ENCODE assay signal across 17 cellular contexts in the genomic region with DNA sequence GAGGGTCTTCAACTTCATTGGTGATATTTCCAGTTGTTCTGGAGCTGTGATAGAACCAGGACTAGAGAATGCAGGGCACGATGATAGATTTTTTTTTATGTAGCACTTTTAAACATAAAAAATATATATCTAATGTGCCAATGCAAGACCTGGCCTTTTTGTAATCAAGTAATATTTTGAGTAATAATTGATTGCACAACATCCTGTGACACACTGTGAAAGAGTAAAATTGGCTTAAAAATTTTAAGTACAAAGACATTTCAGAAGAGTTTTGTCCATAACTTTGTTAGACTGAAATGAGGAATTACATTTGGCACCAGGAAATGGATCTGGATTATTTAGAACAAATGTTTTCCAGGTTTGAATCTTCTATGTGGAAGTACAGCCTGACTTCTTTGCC. TPM values are rescaled to one million over a fixed set of nuclear protein-coding genes. Genes with fewer than 3 reads are reported as not detected.
DNase-seq lines count a peak whose midpoint lies in the region; ATAC-seq, FAIRE-seq and TF ChIP-seq lines count a peak whose summit lies in the region.
"Had no signal": no experiment of that assay in that cellular context is flagged by ENCODE, and none has a peak within 500 bp of the region (broad histone marks: within the 10 kb centered on the region; RNA-seq: fewer than 3 reads in every experiment).

No MANE protein-coding gene starts in this region.

- peaks cover 2% of the 10 kb centered on the region for H3K9me3 Mint-ChIP-seq in activated CD4-positive, alpha-beta T cell treated with anti-CD3 and anti-CD28 coated beads, Interleukin-2, amount 10 ng/mL, durations not matched to agents 24 days and 14 days
- H3K9me3 Mint-ChIP-seq in activated naive CD8-positive, alpha-beta T cell (ENCODE audit: low read depth) = no peaks in the 10 kb centered on the region
- no peaks in the 10 kb centered on the region for H3K9me3 Mint-ChIP-seq in immature natural killer cell
- H3K9me3 Mint-ChIP-seq: memory B cell had no signal

- no peaks in the 10 kb centered on the region for H3K27me3 ChIP-seq in subcutaneous abdominal adipose tissue (ENCODE audit: control insufficient read depth in 5 of 5, insufficient read depth in 4 of 5, low read length in 5 of 5)
- H3K27me3 ChIP-seq: brain microvascular endothelial cell, foreskin keratinocyte, SJCRH30 had no signal

- TF ChIP-seq CTCF in D721Med (IDR thresholded peaks at IDR 0.05; ENCODE audit: insufficient read depth, missing control alignments) = no peak

- no peaks in the 10 kb centered on the region for H3K36me3 ChIP-seq in subcutaneous abdominal adipose tissue (ENCODE audit: control insufficient read depth in 5 of 5, insufficient read depth in 5 of 5, low read length in 5 of 5)
- H3K36me3 ChIP-seq: brain microvascular endothelial cell, SJCRH30 had no signal

- intact Hi-C loops in activated CD4-positive, alpha-beta T cell treated with anti-CD3 and anti-CD28 coated beads, Interleukin-2, amount 10 ng/mL, durations not matched to agents 24 days and 14 days (cut with micrococcal nuclease) = loop anchor here (2.0 to 10.0 kb wide), 5 partner anchors 45 to 319 kb away; no protein-coding TSS in a partner anchor

- FAIRE-seq in D721Med (lab: Jason Lieb, UNC) = no peak

- H3K9ac ChIP-seq in subcutaneous abdominal adipose tissue (ENCODE audit: low read length in 5 of 5) = peak overlapping the region in 2 of 5 donors; percentile 27 to 31

- H3K36me3 Mint-ChIP-seq in activated CD4-positive, alpha-beta T cell treated with anti-CD3 and anti-CD28 coated beads, Interleukin-2, amount 10 ng/mL, durations not matched to agents 24 days and 14 days (ENCODE audit: low read depth) = peaks cover 34% of the 10 kb centered on the region
- peaks cover 14% of the 10 kb centered on the region for H3K36me3 Mint-ChIP-seq in activated naive CD8-positive, alpha-beta T cell
- H3K36me3 Mint-ChIP-seq in immature natural killer cell = peaks cover 0 to 19% (median 6%) of the 10 kb centered on the region in 3 donors

- H3K27ac ChIP-seq in subcutaneous abdominal adipose tissue (ENCODE audit: low read depth, low read length) = peak overlapping the region; percentile 67
- H3K27ac ChIP-seq: brain microvascular endothelial cell, foreskin keratinocyte, SJCRH30 had no signal

- H3K4me3 ChIP-seq in subcutaneous abdominal adipose tissue (ENCODE audit: low read depth in 1 of 5, low read length in 5 of 5) = no peak overlapping the region
- H3K4me3 ChIP-seq: SJCRH30 had no signal

- no peak for ATAC-seq in HG03354 (IDR thresholded peaks at IDR 0.05; ENCODE audit: poor library complexity, severe bottlenecking, unreplicated experiment)
- ATAC-seq: foreskin keratinocyte had no signal

- peak overlapping the region; percentile 95 for H3K27ac Mint-ChIP-seq in activated CD4-positive, alpha-beta T cell treated with anti-CD3 and anti-CD28 coated beads, Interleukin-2, amount 10 ng/mL, durations not matched to agents 24 days and 14 days
- peak overlapping the region; percentile 99 for H3K27ac Mint-ChIP-seq in activated naive CD8-positive, alpha-beta T cell
- peak overlapping the region; percentile 89 to 98 (median 96) for H3K27ac Mint-ChIP-seq in immature natural killer cell
- H3K27ac Mint-ChIP-seq: memory B cell had no signal

- DNase-seq in activated CD4-positive, alpha-beta T cell treated with anti-CD3 and anti-CD28 coated beads, Interleukin-2, amount 10 ng/mL, durations not matched to agents 24 days and 14 days = no peak
- no peak for DNase-seq in activated CD4-positive, alpha-beta T cell treated with anti-CD3 and anti-CD28 coated beads for 48 hours
- DNase-seq in immature natural killer cell (no peak), NCI-H146 treated with DMSO at 0.1 percent for 48 hours (lab: John Stamatoyannopoulos, UW; ENCODE audit: unreplicated experiment) (no peak), D721Med (ENCODE audit: insufficient read length, low spot score) (no peak)
- DNase-seq: ACHN; activated CD4-positive, CD25-positive, alpha-beta regulatory T cell treated with anti-CD3 and anti-CD28 coated beads, Interleukin-2, amount 50 U/mL, for 72 hours; brain microvascular endothelial cell; foreskin keratinocyte; GOT3; KG1; NCI-H446 treated with DMSO at 0.1 percent for 48 hours; SJCRH30 had no signal

- no peaks in the 10 kb centered on the region for H3K27me3 Mint-ChIP-seq in activated CD4-positive, alpha-beta T cell treated with anti-CD3 and anti-CD28 coated beads, Interleukin-2, amount 10 ng/mL, durations not matched to agents 24 days and 14 days
- H3K27me3 Mint-ChIP-seq in activated naive CD8-positive, alpha-beta T cell = no peaks in the 10 kb centered on the region
- peaks cover 0 to 29% (median 23%) of the 10 kb centered on the region in 3 donors for H3K27me3 Mint-ChIP-seq in immature natural killer cell (ENCODE audit: low read depth in 3 of 3)

- H3K4me3 Mint-ChIP-seq in activated CD4-positive, alpha-beta T cell treated with anti-CD3 and anti-CD28 coated beads, Interleukin-2, amount 10 ng/mL, durations not matched to agents 24 days and 14 days = peak overlapping the region; percentile 86
- H3K4me3 Mint-ChIP-seq in activated naive CD8-positive, alpha-beta T cell = peak overlapping the region; percentile 83
- H3K4me3 Mint-ChIP-seq in immature natural killer cell = peak overlapping the region; percentile 77 to 83 (median 80)
- H3K4me3 Mint-ChIP-seq: memory B cell had no signal

- peaks cover 2 to 76% (median 22%) of the 10 kb centered on the region in 5 donors for H3K4me1 ChIP-seq in subcutaneous abdominal adipose tissue (ENCODE audit: control insufficient read depth in 5 of 5, insufficient read depth in 5 of 5, low read length in 5 of 5)
- H3K4me1 ChIP-seq: SJCRH30 had no signal

- peaks cover 80% of the 10 kb centered on the region for H3K4me1 Mint-ChIP-seq in activated CD4-positive, alpha-beta T cell treated with anti-CD3 and anti-CD28 coated beads, Interleukin-2, amount 10 ng/mL, durations not matched to agents 24 days and 14 days
- peaks cover 95% of the 10 kb centered on the region for H3K4me1 Mint-ChIP-seq in activated naive CD8-positive, alpha-beta T cell (ENCODE audit: low read depth)
- H3K4me1 Mint-ChIP-seq in immature natural killer cell = peaks cover 10 to 98% of the 10 kb centered on the region in 2 donors

- no peaks in the 10 kb centered on the region for H3K9me3 ChIP-seq in subcutaneous abdominal adipose tissue (ENCODE audit: control insufficient read depth in 5 of 5, low read length in 5 of 5)
- H3K9me3 ChIP-seq: SJCRH30 had no signal

RNA-seq across cellular contexts. Expression of a gene that starts 22.1 kb away (rescaled TPM):
- 108 and 118 TPM in 2 replicates for total RNA-seq in activated CD4-positive, alpha-beta T cell treated with anti-CD3 and anti-CD28 coated beads, Interleukin-2, amount 10 ng/mL, durations not matched to agents 24 days and 14 days
- polyA plus RNA-seq in immature natural killer cell = 100 to 1,000 TPM; 231 to 451 (median 335) TPM
